Comparison of ENCODE assay signal across 9 cellular contexts in the genomic region with DNA sequence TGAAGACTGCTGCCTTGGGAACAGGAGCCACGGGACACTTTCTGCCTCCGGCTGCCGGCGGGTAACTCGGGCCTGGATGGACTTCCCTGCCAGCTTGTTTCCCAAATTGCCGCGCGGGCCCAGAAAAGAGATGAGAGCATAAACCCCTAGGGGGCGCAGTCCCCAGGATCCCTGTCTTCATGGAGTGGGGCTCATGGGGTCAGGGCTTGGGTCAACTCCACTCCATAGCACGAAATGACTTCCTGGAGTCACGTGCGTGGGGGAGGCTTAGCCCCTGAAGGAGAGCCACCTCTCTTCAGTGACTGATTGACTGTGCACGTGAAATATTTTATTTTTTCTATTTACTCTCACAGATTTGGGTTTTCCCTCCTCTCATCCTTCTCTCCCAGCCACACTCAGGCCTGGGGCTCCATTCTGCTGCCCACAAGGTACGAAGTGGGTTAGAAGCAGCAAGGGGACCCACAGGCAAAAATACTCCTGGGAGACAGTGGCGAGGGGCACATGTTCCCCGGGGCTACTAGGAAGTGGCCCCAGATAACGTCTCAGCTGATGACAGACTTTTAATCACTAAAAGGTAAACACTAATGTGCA. TPM values are rescaled to one million over a fixed set of nuclear protein-coding genes. Genes with fewer than 3 reads are reported as not detected.
DNase-seq lines count a peak whose midpoint lies in the region; ATAC-seq, FAIRE-seq and TF ChIP-seq lines count a peak whose summit lies in the region.
"Had no signal": no experiment of that assay in that cellular context is flagged by ENCODE, and none has a peak within 500 bp of the region (broad histone marks: within the 10 kb centered on the region; RNA-seq: fewer than 3 reads in every experiment).

No MANE protein-coding gene starts in this region.

- DNase-seq in AG09309 (ENCODE audit: low read depth) (no peak), ELR (ENCODE audit: low read depth) (peak; percentile 73), RWPE1 (ENCODE audit: low spot score) (no peak), foreskin keratinocyte (no peak), urothelium cell line (ENCODE audit: low spot score) (peak; percentile 65)

- no peaks in the 10 kb centered on the region for H3K27me3 ChIP-seq in foreskin keratinocyte

- POLR2A ChIA-PET in RWPE1 (lab: Yijun Ruan, JAX; ENCODE audit: low non-redundant PET), result interaction anchor here (1.3 kb wide), 1 partner anchor 119 kb away, joined by 5 read pairs; the partner anchor contains the start of gene ACYP1

- CTCF ChIA-PET in RWPE1 (lab: Yijun Ruan, JAX), result interaction anchor here (0.6 to 3.3 kb wide), 19 partner anchors 8 to 1514 kb away, joined by 3 to 25 read pairs (median 3); no protein-coding TSS in a partner anchor

- peaks cover 16% of the 10 kb centered on the region for H3K4me1 ChIP-seq in foreskin keratinocyte

- H3K27ac ChIP-seq in RWPE1 (peak overlapping the region; percentile 74), foreskin keratinocyte (no peak overlapping the region)

- ATAC-seq in foreskin keratinocyte (no peak), HG02981 (IDR thresholded peaks at IDR 0.05; ENCODE audit: unreplicated experiment) (no peak), HG02840 (IDR thresholded peaks at IDR 0.05; ENCODE audit: low FRiP score, unreplicated experiment) (no peak), GM18519 (IDR thresholded peaks at IDR 0.05; ENCODE audit: low FRiP score, unreplicated experiment) (no peak)

- peak; percentile 61 for TF ChIP-seq CTCF in AG09309 (IDR thresholded peaks at IDR 0.05; ENCODE audit: control insufficient read depth, insufficient read depth, low read depth, low read length, missing control alignments)
- TF ChIP-seq CTCF in RWPE1 (conservative IDR thresholded peaks at IDR 0.05; ENCODE audit: low read depth), result peak; percentile 54
- TF ChIP-seq CTCF in foreskin keratinocyte (conservative IDR thresholded peaks at IDR 0.05), result peak; percentile 61

- no peak for FAIRE-seq in urothelium cell line (lab: Jason Lieb, UNC)

- H3K4me3 ChIP-seq in AG09309 (ENCODE audit: control insufficient read depth, low read depth, low read length), result no peak overlapping the region

RNA-seq across cellular contexts. Expression of gene PGF, which starts 10.0 kb away (rescaled TPM):
- total RNA-seq in foreskin keratinocyte, result 28.8 and 31.5 TPM in 2 replicates
- polyA plus RNA-seq in foreskin keratinocyte, result 29.1 and 31.7 TPM in 2 replicates

RNA-seq across cellular contexts. Expression of gene RPS6KL1, which starts 22.3 kb away (rescaled TPM):
- 2.8 and 3.1 TPM in 2 replicates for total RNA-seq in foreskin keratinocyte
- polyA plus RNA-seq in foreskin keratinocyte, result 1.5 and 2.1 TPM in 2 replicates
- total RNA-seq: HT1080 had no signal

RNA-seq across cellular contexts. Expression of gene EIF2B2, which starts 57.4 kb away (rescaled TPM):
- total RNA-seq in foreskin keratinocyte, result 57.8 and 65.5 TPM in 2 replicates
- polyA plus RNA-seq in foreskin keratinocyte, result 76.5 and 80.1 TPM in 2 replicates

Comparison
In these comparisons a context has a peak if more than half of its experiments do, and no peak if none do; other contexts are left out.
1. DNase-seq: peak in ELR (single experiment) and urothelium cell line (single experiment); none in AG09309 (single experiment), RWPE1 (single experiment) and foreskin keratinocyte (0 of 2).
2. Peak in every context shown above with its lines, with median percentiles within 50 percentile points of each other: CTCF ChIP-seq.